ENCODE assay signal across 19 cellular contexts in genomic region chr1:4801192-4801924, GRCh38.
DNase-seq lines count a peak whose midpoint lies in the region; ATAC-seq and TF ChIP-seq lines count a peak whose summit lies in the region.
"Had no signal": no experiment of that assay in that cellular context is flagged by ENCODE, and none has a peak within 500 bp of the region (broad histone marks: within the 10 kb centered on the region; RNA-seq: fewer than 3 reads in every experiment).

No MANE protein-coding gene starts in this region.

- no peaks in the 10 kb centered on the region for H3K4me1 ChIP-seq in right atrium auricular region
- H3K4me1 ChIP-seq in right cardiac atrium (ENCODE audit: control insufficient read depth, insufficient read depth, low read length): peaks cover 4% of the 10 kb centered on the region
- H3K4me1 ChIP-seq: A549, thyroid gland had no signal

- DNase-seq in Right ventricle myocardium inferior (ENCODE audit: missing footprints) (peak; percentile 90), right atrium auricular region (ENCODE audit: low spot score) (no peak), right cardiac atrium (peak; percentile 79 to 93 (median 90)), pons (ENCODE audit: low spot score) (peak; percentile 81), T-cell (no peak)
- no peak for DNase-seq in effector CD4-positive, alpha-beta T cell
- DNase-seq: activated CD4-positive, alpha-beta memory T cell treated with anti-CD3 and anti-CD28 coated beads for 36 hours; activated naive CD8-positive, alpha-beta T cell treated with anti-CD3 and anti-CD28 coated beads, Interleukin-2, amount 10 ng/mL, durations not matched to agents 7 days and 5 days; activated T-cell treated with anti-CD3 and anti-CD28 coated beads, Interleukin-2, amount 50 U/mL, for 4 hours; CD4-positive, alpha-beta T cell; NCI-H1092; small intestine had no signal

- peak; percentile 92 for ATAC-seq in Right ventricle myocardium inferior
- peak; percentile 80 to 85 for ATAC-seq in right cardiac atrium
- no peak for ATAC-seq in HG03159 (IDR thresholded peaks at IDR 0.05; ENCODE audit: unreplicated experiment)
- ATAC-seq in T-cell (replicated peaks in 1 of 4): no peak
- ATAC-seq in GM19023 (IDR thresholded peaks at IDR 0.05; ENCODE audit: unreplicated experiment): no peak
- ATAC-seq: A549; activated T-cell treated with anti-CD3 and anti-CD28 coated beads, Interleukin-2, amount 50 U/mL, for 4 hours; K562 had no signal

- no peaks in the 10 kb centered on the region for H3K36me3 Mint-ChIP-seq in T-cell
- H3K36me3 Mint-ChIP-seq: activated CD4-positive, alpha-beta memory T cell treated with anti-CD3 and anti-CD28 coated beads for 36 hours; activated naive CD8-positive, alpha-beta T cell treated with anti-CD3 and anti-CD28 coated beads, Interleukin-2, amount 10 ng/mL, durations not matched to agents 7 days and 5 days had no signal

- no peak for TF ChIP-seq CTCF in right atrium auricular region (IDR thresholded peaks at IDR 0.05)

- no peaks in the 10 kb centered on the region for H3K4me1 Mint-ChIP-seq in T-cell

- no peak overlapping the region for H3K4me3 Mint-ChIP-seq in T-cell
- H3K4me3 Mint-ChIP-seq: activated CD4-positive, alpha-beta memory T cell treated with anti-CD3 and anti-CD28 coated beads for 36 hours; activated naive CD8-positive, alpha-beta T cell treated with anti-CD3 and anti-CD28 coated beads, Interleukin-2, amount 10 ng/mL, durations not matched to agents 7 days and 5 days; activated T-cell treated with anti-CD3 and anti-CD28 coated beads, Interleukin-2, amount 50 U/mL, for 4 hours; CD4-positive, alpha-beta T cell had no signal

- H3K9me3 ChIP-seq in right atrium auricular region (no peaks in the 10 kb centered on the region), right cardiac atrium (ENCODE audit: control insufficient read depth, low read length) (peaks cover 2% of the 10 kb centered on the region)
- H3K9me3 ChIP-seq: A549, neutrophil, thyroid gland had no signal

- POLR2A ChIA-PET in T-cell (lab: Charles Lee): no interaction called here

- peaks cover 32% of the 10 kb centered on the region in 2 donors for H3K27me3 Mint-ChIP-seq in T-cell
- H3K27me3 Mint-ChIP-seq: activated naive CD8-positive, alpha-beta T cell treated with anti-CD3 and anti-CD28 coated beads, Interleukin-2, amount 10 ng/mL, durations not matched to agents 7 days and 5 days had no signal

- no peak overlapping the region for H3K27ac Mint-ChIP-seq in T-cell
- H3K27ac Mint-ChIP-seq: activated CD4-positive, alpha-beta memory T cell treated with anti-CD3 and anti-CD28 coated beads for 36 hours; activated naive CD8-positive, alpha-beta T cell treated with anti-CD3 and anti-CD28 coated beads, Interleukin-2, amount 10 ng/mL, durations not matched to agents 7 days and 5 days; CD4-positive, alpha-beta T cell had no signal

- no peak overlapping the region for H3K4me3 ChIP-seq in right atrium auricular region
- no peak overlapping the region for H3K4me3 ChIP-seq in right cardiac atrium (ENCODE audit: low read length)
- H3K4me3 ChIP-seq: A549, cardiac muscle cell, K562, thyroid gland had no signal

- H3K27me3 ChIP-seq in right atrium auricular region (no peaks in the 10 kb centered on the region), right cardiac atrium (ENCODE audit: control insufficient read depth, insufficient read depth) (no peaks in the 10 kb centered on the region)
- H3K27me3 ChIP-seq: neutrophil, thyroid gland had no signal

- CTCF ChIA-PET in T-cell (lab: Charles Lee): no interaction called here

- 53% methylated on average over 14 of the region's 14 CpGs for WGBS in right cardiac atrium

- intact Hi-C loops in Right ventricle myocardium inferior (cut with DNase I) (no loop called here), right cardiac atrium (cut with DNase I) (no loop called here)

- H3K36me3 ChIP-seq in right atrium auricular region: no peaks in the 10 kb centered on the region
- H3K36me3 ChIP-seq: cardiac muscle cell, neutrophil, thyroid gland had no signal

- H3K27ac ChIP-seq in right atrium auricular region (no peak overlapping the region), right cardiac atrium (ENCODE audit: low read length) (no peak overlapping the region)
- H3K27ac ChIP-seq: A549, cardiac muscle cell, neutrophil, thyroid gland had no signal

- peaks cover 0 to 8% (median 0%) of the 10 kb centered on the region in 3 donors for H3K9me3 Mint-ChIP-seq in T-cell
- H3K9me3 Mint-ChIP-seq: activated naive CD8-positive, alpha-beta T cell treated with anti-CD3 and anti-CD28 coated beads, Interleukin-2, amount 10 ng/mL, durations not matched to agents 7 days and 5 days; CD4-positive, alpha-beta T cell had no signal

Comparison
In these comparisons a context has a peak if more than half of its experiments do, and no peak if none do; other contexts are left out.
1. DNase-seq: peak in Right ventricle myocardium inferior (single experiment), right cardiac atrium (3 of 3) and pons (single experiment); none in right atrium auricular region (single experiment), effector CD4-positive, alpha-beta T cell (single experiment) and T-cell (0 of 34).
2. ATAC-seq: peak in Right ventricle myocardium inferior (single experiment) and right cardiac atrium (2 of 2); none in HG03159 (single experiment), T-cell (0 of 4) and GM19023 (single experiment).